Comparison of ENCODE assay signal across 7 cellular contexts in the genomic region with DNA sequence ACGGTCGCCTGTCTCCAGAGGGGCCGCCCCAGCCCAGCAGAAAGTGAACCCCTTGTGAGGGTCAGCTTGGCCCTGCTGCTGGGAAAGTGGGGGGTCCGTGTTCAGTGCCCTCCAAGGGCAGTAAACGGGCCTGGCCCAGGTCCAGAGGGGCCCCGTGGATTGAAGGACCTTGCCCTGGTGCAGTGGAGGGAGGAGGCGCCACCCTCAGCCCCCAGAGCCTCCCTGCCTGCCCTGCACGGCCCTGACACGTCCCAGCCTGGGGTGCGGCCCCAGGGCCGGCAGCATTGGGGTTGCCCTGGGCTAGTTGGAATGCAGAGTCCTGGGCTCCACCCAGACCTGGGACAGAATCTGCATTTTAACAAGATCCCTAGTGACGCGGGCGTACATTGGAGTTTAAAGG. TPM values are rescaled to one million over a fixed set of nuclear protein-coding genes. Genes with fewer than 3 reads are reported as not detected.
"Had no signal": no experiment of that assay in that cellular context is flagged by ENCODE, and none has a peak within 500 bp of the region (broad histone marks: within the 10 kb centered on the region; RNA-seq: fewer than 3 reads in every experiment).

No MANE protein-coding gene starts in this region.

- H3K27me3 Mint-ChIP-seq: IgD-negative memory B cell had no signal

- H3K4me3 ChIP-seq: GM23338 had no signal

- H3K9me3 Mint-ChIP-seq: H9, IgD-negative memory B cell had no signal

- H3K4me1 Mint-ChIP-seq: GM23338, H9, IgD-negative memory B cell had no signal

- ATAC-seq: GM23338 had no signal

- H2AFZ ChIP-seq: GM23338 had no signal

- H3K4me3 Mint-ChIP-seq: GM23338, H9, IgD-negative memory B cell had no signal

- H3K27ac Mint-ChIP-seq: GM23338, IgD-negative memory B cell had no signal

- DNase-seq: H9, HCEC 1CT, KBM-7 had no signal

- H3K4me2 ChIP-seq: GM23338 had no signal

RNA-seq across cellular contexts. Expression of a gene that starts 42.8 kb away (rescaled TPM):
- total RNA-seq: GM23338, H1, H9, HT-29 had no signal
- polyA plus RNA-seq: GM23338, H1, IgD-negative memory B cell had no signal

RNA-seq across cellular contexts. Expression of a gene that starts 54.8 kb away (rescaled TPM):
- total RNA-seq: HT-29 had no signal
- polyA plus RNA-seq: IgD-negative memory B cell had no signal
